ENCODE assay signal across 8 cellular contexts in genomic region chr1:42956739-42957138, GRCh38. TPM values are rescaled to one million over a fixed set of nuclear protein-coding genes. Genes with fewer than 3 reads are reported as not detected.
DNase-seq lines count a peak whose midpoint lies in the region; ATAC-seq and TF ChIP-seq lines count a peak whose summit lies in the region.

No MANE protein-coding gene starts in this region.

- peaks cover 40 to 68% (median 63%) of the 10 kb centered on the region in 11 experiments; a peak in 21 of 22 replicates for H4K20me1 ChIP-seq in BLaER1 treated with 17β-estradiol and CSF1 and Interleukin-3, amounts not matched to agents 10 nM and 100 nM
- peaks cover 5% of the 10 kb centered on the region; the same call in 1 of the 2 replicates for H4K20me1 ChIP-seq in MM.1S (ENCODE audit: insufficient read depth, low read length)

- H3K27ac ChIP-seq in BLaER1 treated with 17β-estradiol and CSF1 and Interleukin-3, amounts not matched to agents 10 nM and 100 nM: peak overlapping the region in 8 of 11 experiments; percentile 90 to 98 (median 96); a peak in 12 of 22 replicates
- H3K27ac ChIP-seq in MM.1S (ENCODE audit: low read length): no peak overlapping the region; the same call in 1 of the 2 replicates

- H2AFZ ChIP-seq in MM.1S (ENCODE audit: low read length): no peak overlapping the region

- no peak for ATAC-seq in central memory CD8-positive, alpha-beta T cell (replicated peaks; ENCODE audit: extremely low read depth, poor library complexity, severe bottlenecking)
- ATAC-seq in natural killer cell: no peak
- ATAC-seq in HG02571 (IDR thresholded peaks at IDR 0.05; ENCODE audit: unreplicated experiment): no peak

- 44 to 45% methylated on average over 3 of the region's 3 CpGs for WGBS in lower leg skin, 2 donors

- peak overlapping the region; percentile 90 to 98 (median 95) for H3K9ac ChIP-seq in BLaER1 treated with 17β-estradiol and CSF1 and Interleukin-3, amounts not matched to agents 10 nM and 100 nM
- H3K9ac ChIP-seq in MM.1S (ENCODE audit: low read length): peak overlapping the region; percentile 68; the same call in 1 of the 2 replicates

- peaks cover 48% of the 10 kb centered on the region for H3K4me1 Mint-ChIP-seq in central memory CD8-positive, alpha-beta T cell
- H3K4me1 Mint-ChIP-seq in natural killer cell: peaks cover 58 to 70% of the 10 kb centered on the region in 2 donors

- H3K9me3 Mint-ChIP-seq in central memory CD8-positive, alpha-beta T cell: no peaks in the 10 kb centered on the region
- no peaks in the 10 kb centered on the region for H3K9me3 Mint-ChIP-seq in natural killer cell

- peak overlapping the region; percentile 92 to 99 (median 96) for H3K4me2 ChIP-seq in BLaER1 treated with 17β-estradiol and CSF1 and Interleukin-3, amounts not matched to agents 10 nM and 100 nM
- H3K4me2 ChIP-seq in MM.1S (ENCODE audit: low read depth, low read length): peak overlapping the region; percentile 82

- H3F3A ChIP-seq in MM.1S (ENCODE audit: insufficient read depth, low read length): 0 out of 2 replicates have a peak, but pooled peaks cover 5% of the 10 kb centered on the region

- TF ChIP-seq CTCF in MM.1S (IDR thresholded peaks at IDR 0.05; ENCODE audit: low read length): no peak
- no peak for TF ChIP-seq CTCF in natural killer cell (IDR thresholded peaks at IDR 0.05)
- no peak for TF ChIP-seq CTCF in lower leg skin (IDR thresholded peaks at IDR 0.05)

- peaks cover 5 to 35% (median 19%) of the 10 kb centered on the region in 11 experiments; a peak in 14 of 22 replicates for H3K36me3 ChIP-seq in BLaER1 treated with 17β-estradiol and CSF1 and Interleukin-3, amounts not matched to agents 10 nM and 100 nM
- no peaks in the 10 kb centered on the region for H3K36me3 ChIP-seq in MM.1S (replicated peaks; ENCODE audit: insufficient read depth, low read length)

- H3K4me3 ChIP-seq in BLaER1 treated with 17β-estradiol and CSF1 and Interleukin-3, amounts not matched to agents 10 nM and 100 nM: peak overlapping the region; percentile 83 to 98 (median 96)
- H3K4me3 ChIP-seq in MM.1S (ENCODE audit: low read length) (peak overlapping the region; percentile 75), lower leg skin (ENCODE audit: low read depth, poor library complexity, severe bottlenecking) (no peak overlapping the region)

- DNase-seq in MM.1S: no peak
- no peak for DNase-seq in central memory CD8-positive, alpha-beta T cell (ENCODE audit: low spot score in 2 of 2)
- no peak for DNase-seq in natural killer cell
- no peak for DNase-seq in ecto neural progenitor cell (ENCODE audit: low spot score)
- no peak for DNase-seq in lower leg skin (ENCODE audit: low spot score in 2 of 2)
- no peak for DNase-seq in SHP77 (lab: John Stamatoyannopoulos, UW)

- peaks cover 70 to 79% (median 75%) of the 10 kb centered on the region in 10 experiments for H3K4me1 ChIP-seq in BLaER1 treated with 17β-estradiol and CSF1 and Interleukin-3, amounts not matched to agents 10 nM and 100 nM
- peaks cover 15% of the 10 kb centered on the region; the same call in 1 of the 2 replicates for H3K4me1 ChIP-seq in MM.1S (ENCODE audit: low read length)

- H3K79me2 ChIP-seq in MM.1S (ENCODE audit: low read length): peaks cover 61% of the 10 kb centered on the region

- TF ChIP-seq POLR2A in lower leg skin (IDR thresholded peaks at IDR 0.05): no peak

- peak overlapping the region; percentile 91 for H3K4me3 Mint-ChIP-seq in central memory CD8-positive, alpha-beta T cell
- H3K4me3 Mint-ChIP-seq in natural killer cell: peak overlapping the region; percentile 88

- H3K9me3 ChIP-seq in BLaER1 treated with 17β-estradiol and CSF1 and Interleukin-3, amounts not matched to agents 10 nM and 100 nM (replicated peaks in 1 of 11): no peaks in the 10 kb centered on the region
- H3K9me3 ChIP-seq in MM.1S (replicated peaks; ENCODE audit: insufficient read depth, low read length): no peaks in the 10 kb centered on the region

- intact Hi-C loops in natural killer cell (cut with micrococcal nuclease) (loop anchor here (5.0 kb wide), 1 partner anchor 34 kb away; no protein-coding TSS in a partner anchor), lower leg skin (cut with DNase I; ENCODE audit: low total_unique reads) (no loop called here)

- peaks cover 29% of the 10 kb centered on the region for H3K36me3 Mint-ChIP-seq in central memory CD8-positive, alpha-beta T cell (ENCODE audit: insufficient read depth)
- H3K36me3 Mint-ChIP-seq in natural killer cell: no peaks in the 10 kb centered on the region

- no peaks in the 10 kb centered on the region for H3K27me3 Mint-ChIP-seq in central memory CD8-positive, alpha-beta T cell
- peaks cover 0 to 2% of the 10 kb centered on the region in 2 donors for H3K27me3 Mint-ChIP-seq in natural killer cell (ENCODE audit: low read depth in 2 of 2)

- H3K9me2 ChIP-seq in MM.1S (replicated peaks; ENCODE audit: insufficient read depth, low read length): no peaks in the 10 kb centered on the region

- H3K27me3 ChIP-seq in BLaER1 treated with 17β-estradiol and CSF1 and Interleukin-3, amounts not matched to agents 10 nM and 100 nM: peaks cover 0 to 7% (median 0%) of the 10 kb centered on the region in 11 experiments; a peak in 1 of 22 replicates
- 0 out of 2 replicates have a peak, but pooled peaks cover 3% of the 10 kb centered on the region for H3K27me3 ChIP-seq in MM.1S (replicated peaks; ENCODE audit: insufficient read depth, low read length)

- H3K27ac Mint-ChIP-seq in central memory CD8-positive, alpha-beta T cell (ENCODE audit: low read depth): peak overlapping the region; percentile 87
- peak overlapping the region; percentile 85 to 86 for H3K27ac Mint-ChIP-seq in natural killer cell

RNA-seq across cellular contexts. Expression of gene SLC2A1, which starts 1.9 kb away (rescaled TPM):
- total RNA-seq in natural killer cell (100 to 1,000 TPM in 1 of 3 donors, 10 to 100 TPM in 2; 94.7 to 143 (median 95.1) TPM), lower leg skin (1,000 to 10,000 TPM in 2 of 4 donors, 100 to 1,000 TPM in 2; 488 to 2,308 (median 910) TPM)
